ENCODE assay signal across 15 cellular contexts in the genomic region with DNA sequence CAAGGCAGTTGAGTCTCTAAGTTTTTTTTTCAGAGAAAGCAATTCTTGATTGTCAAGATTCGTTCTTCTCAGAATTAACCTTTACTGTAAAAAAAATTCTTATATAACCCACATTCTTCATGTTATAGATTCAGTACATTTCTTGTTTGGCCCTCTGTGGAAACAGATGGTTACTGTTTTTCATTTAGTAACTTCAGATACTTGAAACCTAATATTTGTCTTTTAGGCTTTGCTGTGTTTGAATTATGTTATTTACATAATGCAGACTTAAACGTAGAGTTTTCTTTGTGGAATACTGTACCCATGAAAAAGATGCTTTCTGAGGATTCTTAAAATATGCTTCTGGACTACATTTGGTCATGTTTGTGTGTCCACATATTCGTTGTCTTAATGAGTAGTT.
"Had no signal": no experiment of that assay in that cellular context is flagged by ENCODE, and none has a peak within 500 bp of the region (broad histone marks: within the 10 kb centered on the region; RNA-seq: fewer than 3 reads in every experiment).

No MANE protein-coding gene starts in this region.

- H3K9me3 Mint-ChIP-seq: dendritic cell treated with granulocyte-macrophage colony-stimulating factor and Interleukin-4, amounts not matched to agents 40 ng/mL and 50 ng/mL, for 4 days; effector memory CD8-positive, alpha-beta T cell; natural killer cell treated with Interleukin-12 subunit alpha and Interleukin-12 subunit beta and Interleukin-15 and Interleukin-18, amount 100 ng/mL, for 72 hours; stimulated activated naive CD8-positive, alpha-beta T cell treated with anti-CD3 and anti-CD28 coated beads, Interleukin-15, Interleukin-2, amounts not matched to agents 100 ng/mL and 50 ng/mL, for 24 hours; T-helper 2 cell treated with Interferon-gamma antibody and Interleukin-4, amounts not matched to agents 5 μg/mL and 100 μg/mL, for 36 hours had no signal

- H3K27me3 ChIP-seq: sigmoid colon, testis, upper lobe of right lung had no signal

- H3K4me1 ChIP-seq: testis, upper lobe of right lung had no signal

- H3K4me3 ChIP-seq: sigmoid colon, testis, upper lobe of right lung had no signal

- H3K27ac ChIP-seq: sigmoid colon, testis, upper lobe of right lung had no signal

- H3K9me3 ChIP-seq: sigmoid colon, testis, upper lobe of right lung had no signal

- ATAC-seq: effector memory CD8-positive, alpha-beta T cell; natural killer cell treated with Interleukin-12 subunit alpha and Interleukin-12 subunit beta and Interleukin-15 and Interleukin-18, amount 100 ng/mL, for 72 hours had no signal

- H3K27ac Mint-ChIP-seq: dendritic cell treated with granulocyte-macrophage colony-stimulating factor and Interleukin-4, amounts not matched to agents 40 ng/mL and 50 ng/mL, for 4 days; T-helper 2 cell treated with Interferon-gamma antibody and Interleukin-4, amounts not matched to agents 5 μg/mL and 100 μg/mL, for 36 hours had no signal

- H3K4me3 Mint-ChIP-seq: dendritic cell treated with granulocyte-macrophage colony-stimulating factor and Interleukin-4, amounts not matched to agents 40 ng/mL and 50 ng/mL, for 4 days; natural killer cell treated with Interleukin-12 subunit alpha and Interleukin-12 subunit beta and Interleukin-15 and Interleukin-18, amount 100 ng/mL, for 72 hours; stimulated activated naive CD8-positive, alpha-beta T cell treated with anti-CD3 and anti-CD28 coated beads, Interleukin-15, Interleukin-2, amounts not matched to agents 100 ng/mL and 50 ng/mL, for 24 hours; T-helper 2 cell treated with Interferon-gamma antibody and Interleukin-4, amounts not matched to agents 5 μg/mL and 100 μg/mL, for 36 hours had no signal

- DNase-seq: activated CD4-positive, alpha-beta T cell treated with anti-CD3 and anti-CD28 coated beads, Interleukin-2, amount 50 U/mL, for 4 hours; activated naive CD4-positive, alpha-beta T cell; effector memory CD8-positive, alpha-beta T cell; hypothalamus; left cardiac atrium; occipital lobe; sigmoid colon; stimulated activated CD4-positive, alpha-beta T cell treated with anti-CD3 and anti-CD28 coated beads, Interleukin-2, amount 100 ng/mL, for 48 hours; testis; upper lobe of right lung had no signal

- H3K27me3 Mint-ChIP-seq: brain; dendritic cell treated with granulocyte-macrophage colony-stimulating factor and Interleukin-4, amounts not matched to agents 40 ng/mL and 50 ng/mL, for 4 days; effector memory CD8-positive, alpha-beta T cell; natural killer cell treated with Interleukin-12 subunit alpha and Interleukin-12 subunit beta and Interleukin-15 and Interleukin-18, amount 100 ng/mL, for 72 hours; stimulated activated naive CD8-positive, alpha-beta T cell treated with anti-CD3 and anti-CD28 coated beads, Interleukin-15, Interleukin-2, amounts not matched to agents 100 ng/mL and 50 ng/mL, for 24 hours had no signal

- H3K36me3 ChIP-seq: sigmoid colon, upper lobe of right lung had no signal

- H3K36me3 Mint-ChIP-seq: natural killer cell treated with Interleukin-12 subunit alpha and Interleukin-12 subunit beta and Interleukin-15 and Interleukin-18, amount 100 ng/mL, for 72 hours had no signal
